9 cellular contexts compared by ENCODE assay signal in genomic region chr1:58786184-58786926, GRCh38. TPM values are rescaled to one million over a fixed set of nuclear protein-coding genes. Genes with fewer than 3 reads are reported as not detected.
DNase-seq lines count a peak whose midpoint lies in the region; ATAC-seq and TF ChIP-seq lines count a peak whose summit lies in the region.
"Had no signal": no experiment of that assay in that cellular context is flagged by ENCODE, and none has a peak within 500 bp of the region (broad histone marks: within the 10 kb centered on the region; RNA-seq: fewer than 3 reads in every experiment).

No MANE protein-coding gene starts in this region.

- no peaks in the 10 kb centered on the region for H3K27me3 ChIP-seq in thoracic aorta (replicated peaks; ENCODE audit: insufficient read depth)
- peaks cover 18% of the 10 kb centered on the region for H3K27me3 ChIP-seq in H7 (ENCODE audit: control insufficient read depth, insufficient read depth, low read length)
- H3K27me3 ChIP-seq: SJSA1 had no signal

- peaks cover 31% of the 10 kb centered on the region for H3K4me1 Mint-ChIP-seq in activated CD4-positive, alpha-beta T cell treated with anti-CD3 and anti-CD28 coated beads, Interleukin-2, amount 10 ng/mL, durations not matched to agents 24 days and 14 days
- H3K4me1 Mint-ChIP-seq in brain (peaks cover 11% of the 10 kb centered on the region), memory B cell (peaks cover 20% of the 10 kb centered on the region)

- no peaks in the 10 kb centered on the region for H3K9me3 Mint-ChIP-seq in activated CD4-positive, alpha-beta T cell treated with anti-CD3 and anti-CD28 coated beads, Interleukin-2, amount 10 ng/mL, durations not matched to agents 24 days and 14 days
- H3K9me3 Mint-ChIP-seq in brain = peaks cover 3 to 28% (median 10%) of the 10 kb centered on the region in 5 experiments
- peaks cover 6% of the 10 kb centered on the region for H3K9me3 Mint-ChIP-seq in memory B cell

- H3K4me3 Mint-ChIP-seq in activated CD4-positive, alpha-beta T cell treated with anti-CD3 and anti-CD28 coated beads, Interleukin-2, amount 10 ng/mL, durations not matched to agents 24 days and 14 days = peak overlapping the region; percentile 38
- H3K4me3 Mint-ChIP-seq in brain (peak overlapping the region; percentile 65 to 96 (median 94)), memory B cell (no peak overlapping the region)

- intact Hi-C loops in activated CD4-positive, alpha-beta T cell treated with anti-CD3 and anti-CD28 coated beads, Interleukin-2, amount 10 ng/mL, durations not matched to agents 24 days and 14 days (cut with micrococcal nuclease) = no loop called here

- H3K27ac ChIP-seq in thoracic aorta = peak overlapping the region; percentile 97 to 99

- peaks cover 0 to 9% of the 10 kb centered on the region in 2 donors for H3K4me1 ChIP-seq in thoracic aorta (ENCODE audit: control insufficient read depth in 1 of 2, low read depth in 2 of 2)

- H3K36me3 ChIP-seq in thoracic aorta (peaks cover 4% of the 10 kb centered on the region), H7 (replicated peaks; ENCODE audit: control insufficient read depth, insufficient read depth, low read length) (no peaks in the 10 kb centered on the region)

- TF ChIP-seq CTCF in brain (conservative IDR thresholded peaks at IDR 0.05) = no peak
- TF ChIP-seq CTCF in thoracic aorta (IDR thresholded peaks at IDR 0.05) = no peak

- H3K27me3 Mint-ChIP-seq in activated CD4-positive, alpha-beta T cell treated with anti-CD3 and anti-CD28 coated beads, Interleukin-2, amount 10 ng/mL, durations not matched to agents 24 days and 14 days = peaks cover 2% of the 10 kb centered on the region
- H3K27me3 Mint-ChIP-seq in brain (peaks cover 66% of the 10 kb centered on the region), memory B cell (no peaks in the 10 kb centered on the region)

- H3K4me3 ChIP-seq in thoracic aorta = no peak overlapping the region
- H3K4me3 ChIP-seq in H7 (ENCODE audit: insufficient read depth, low read depth, low read length) = no peak overlapping the region

- no peaks in the 10 kb centered on the region for H3K9me3 ChIP-seq in thoracic aorta
- H3K9me3 ChIP-seq: SJSA1 had no signal

- H3K27ac Mint-ChIP-seq in activated CD4-positive, alpha-beta T cell treated with anti-CD3 and anti-CD28 coated beads, Interleukin-2, amount 10 ng/mL, durations not matched to agents 24 days and 14 days = peak overlapping the region; percentile 63
- H3K27ac Mint-ChIP-seq in brain (peak overlapping the region; percentile 14 to 98 (median 84)), memory B cell (peak overlapping the region; percentile 95)

- DNase-seq in activated CD4-positive, alpha-beta T cell treated with anti-CD3 and anti-CD28 coated beads, Interleukin-2, amount 10 ng/mL, durations not matched to agents 24 days and 14 days = no peak
- no peak for DNase-seq in activated CD4-positive, alpha-beta T cell treated with anti-CD3 and anti-CD28 coated beads, Interleukin-2, amount 50 U/mL, for 4 hours
- DNase-seq in memory B cell (ENCODE audit: low spot score in 2 of 2) (no peak), thoracic aorta (ENCODE audit: low spot score) (no peak), H7 (no peak), NCI-H82 treated with DMSO at 0.1 percent for 48 hours (lab: John Stamatoyannopoulos, UW; ENCODE audit: unreplicated experiment) (no peak), DMS53 (lab: John Stamatoyannopoulos, UW) (no peak)

- peaks cover 48% of the 10 kb centered on the region for H3K36me3 Mint-ChIP-seq in activated CD4-positive, alpha-beta T cell treated with anti-CD3 and anti-CD28 coated beads, Interleukin-2, amount 10 ng/mL, durations not matched to agents 24 days and 14 days (ENCODE audit: low read depth)
- H3K36me3 Mint-ChIP-seq in brain (peaks cover 14% of the 10 kb centered on the region), memory B cell (peaks cover 20% of the 10 kb centered on the region)

- ATAC-seq in memory B cell (ENCODE audit: low read depth) = no peak
- ATAC-seq in thoracic aorta (ENCODE audit: insufficient number of reproducible peaks, low FRiP score, low read depth) = no peak

RNA-seq across cellular contexts. Expression of gene JUN, which starts 2.5 kb away (rescaled TPM):
- total RNA-seq in activated CD4-positive, alpha-beta T cell treated with anti-CD3 and anti-CD28 coated beads, Interleukin-2, amount 10 ng/mL, durations not matched to agents 24 days and 14 days = 51.6 and 52.6 TPM in 2 replicates
- polyA plus RNA-seq in brain (ENCODE audit: insufficient read depth, low read depth, low replicate concordance) = 109 TPM
- 100 to 1,000 TPM; 132 to 396 TPM for total RNA-seq in thoracic aorta
- 37.1 and 64.0 TPM in 2 replicates for total RNA-seq in H7 (2014; rRNA removed; shearing (Covaris generic))
